In the genomic region with DNA sequence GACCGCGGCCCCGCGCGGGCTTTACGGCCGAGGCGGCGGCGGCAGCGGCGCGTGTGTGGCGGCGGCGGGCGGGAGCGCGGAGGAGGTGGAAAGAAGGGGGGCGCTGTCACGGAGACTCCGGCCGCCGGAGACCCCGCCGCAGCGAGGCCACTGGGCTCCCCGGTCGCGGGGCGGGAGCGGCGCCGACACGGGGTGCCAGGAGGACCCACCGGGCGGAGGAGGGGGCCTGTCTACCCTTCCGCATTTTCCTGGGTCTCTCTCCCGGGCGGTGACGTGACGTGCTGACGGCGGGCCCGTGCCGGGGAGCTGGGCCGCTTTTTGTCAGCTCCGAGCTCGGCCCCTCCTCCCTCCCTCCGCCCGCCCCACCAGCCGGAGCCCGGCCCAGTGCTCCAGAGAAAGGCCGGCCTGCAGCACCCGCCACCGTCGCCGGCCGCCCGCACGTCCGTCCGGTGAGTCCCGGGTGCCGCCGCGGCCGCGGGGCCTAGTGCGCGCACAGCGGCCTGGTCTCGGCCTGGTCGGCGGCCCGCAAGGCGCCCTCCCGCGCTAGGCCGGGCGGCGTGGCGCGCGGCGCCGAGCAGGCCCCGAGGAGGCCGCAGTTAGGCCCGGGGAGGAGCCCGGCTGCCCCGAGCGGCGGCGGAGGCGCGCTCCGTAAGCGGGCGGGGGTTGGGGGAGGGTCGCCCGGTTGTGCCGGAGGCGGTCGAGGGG, we compare ENCODE assay signal across 1 cellular context.
TF ChIP-seq lines count a peak whose summit lies in the region.

A gene (plus strand): TSS at position 384 of the 705 bp plus-strand sequence. CDS start 23,014 bp downstream, outside the sequence.

TF ChIP-seq in SK-N-SH, 30 proteins besides CTCF, POLR2A, EP300 and RAD21:
- TF ChIP-seq, protein P1, sequence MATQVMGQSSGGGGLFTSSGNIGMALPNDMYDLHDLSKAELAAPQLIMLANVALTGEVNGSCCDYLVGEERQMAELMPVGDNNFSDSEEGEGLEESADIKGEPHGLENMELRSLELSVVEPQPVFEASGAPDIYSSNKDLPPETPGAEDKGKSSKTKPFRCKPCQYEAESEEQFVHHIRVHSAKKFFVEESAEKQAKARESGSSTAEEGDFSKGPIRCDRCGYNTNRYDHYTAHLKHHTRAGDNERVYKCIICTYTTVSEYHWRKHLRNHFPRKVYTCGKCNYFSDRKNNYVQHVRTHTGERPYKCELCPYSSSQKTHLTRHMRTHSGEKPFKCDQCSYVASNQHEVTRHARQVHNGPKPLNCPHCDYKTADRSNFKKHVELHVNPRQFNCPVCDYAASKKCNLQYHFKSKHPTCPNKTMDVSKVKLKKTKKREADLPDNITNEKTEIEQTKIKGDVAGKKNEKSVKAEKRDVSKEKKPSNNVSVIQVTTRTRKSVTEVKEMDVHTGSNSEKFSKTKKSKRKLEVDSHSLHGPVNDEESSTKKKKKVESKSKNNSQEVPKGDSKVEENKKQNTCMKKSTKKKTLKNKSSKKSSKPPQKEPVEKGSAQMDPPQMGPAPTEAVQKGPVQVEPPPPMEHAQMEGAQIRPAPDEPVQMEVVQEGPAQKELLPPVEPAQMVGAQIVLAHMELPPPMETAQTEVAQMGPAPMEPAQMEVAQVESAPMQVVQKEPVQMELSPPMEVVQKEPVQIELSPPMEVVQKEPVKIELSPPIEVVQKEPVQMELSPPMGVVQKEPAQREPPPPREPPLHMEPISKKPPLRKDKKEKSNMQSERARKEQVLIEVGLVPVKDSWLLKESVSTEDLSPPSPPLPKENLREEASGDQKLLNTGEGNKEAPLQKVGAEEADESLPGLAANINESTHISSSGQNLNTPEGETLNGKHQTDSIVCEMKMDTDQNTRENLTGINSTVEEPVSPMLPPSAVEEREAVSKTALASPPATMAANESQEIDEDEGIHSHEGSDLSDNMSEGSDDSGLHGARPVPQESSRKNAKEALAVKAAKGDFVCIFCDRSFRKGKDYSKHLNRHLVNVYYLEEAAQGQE (IDR thresholded peaks at IDR 0.05; ENCODE audit: low read depth, low read length) = no peak
- TF ChIP-seq TAF1 (IDR thresholded peaks at IDR 0.05; ENCODE audit: borderline replicate concordance, low read depth, low read length) (0 out of 2 replicates have a peak, but pooled peaks have one; percentile 36), ELF1 (IDR thresholded peaks at IDR 0.05) (0 out of 2 replicates have a peak, but pooled peaks have one; percentile 28)
- TF ChIP-seq, protein P2, sequence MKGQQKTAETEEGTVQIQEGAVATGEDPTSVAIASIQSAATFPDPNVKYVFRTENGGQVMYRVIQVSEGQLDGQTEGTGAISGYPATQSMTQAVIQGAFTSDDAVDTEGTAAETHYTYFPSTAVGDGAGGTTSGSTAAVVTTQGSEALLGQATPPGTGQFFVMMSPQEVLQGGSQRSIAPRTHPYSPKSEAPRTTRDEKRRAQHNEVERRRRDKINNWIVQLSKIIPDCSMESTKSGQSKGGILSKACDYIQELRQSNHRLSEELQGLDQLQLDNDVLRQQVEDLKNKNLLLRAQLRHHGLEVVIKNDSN (IDR thresholded peaks at IDR 0.05; ENCODE audit: borderline replicate concordance, low read depth) = no peak
- TF ChIP-seq, protein P3, sequence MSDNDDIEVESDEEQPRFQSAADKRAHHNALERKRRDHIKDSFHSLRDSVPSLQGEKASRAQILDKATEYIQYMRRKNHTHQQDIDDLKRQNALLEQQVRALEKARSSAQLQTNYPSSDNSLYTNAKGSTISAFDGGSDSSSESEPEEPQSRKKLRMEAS (IDR thresholded peaks at IDR 0.05; ENCODE audit: low read depth) = peak; percentile 25; the same call in 1 of the 2 replicates
- TF ChIP-seq, protein P4, sequence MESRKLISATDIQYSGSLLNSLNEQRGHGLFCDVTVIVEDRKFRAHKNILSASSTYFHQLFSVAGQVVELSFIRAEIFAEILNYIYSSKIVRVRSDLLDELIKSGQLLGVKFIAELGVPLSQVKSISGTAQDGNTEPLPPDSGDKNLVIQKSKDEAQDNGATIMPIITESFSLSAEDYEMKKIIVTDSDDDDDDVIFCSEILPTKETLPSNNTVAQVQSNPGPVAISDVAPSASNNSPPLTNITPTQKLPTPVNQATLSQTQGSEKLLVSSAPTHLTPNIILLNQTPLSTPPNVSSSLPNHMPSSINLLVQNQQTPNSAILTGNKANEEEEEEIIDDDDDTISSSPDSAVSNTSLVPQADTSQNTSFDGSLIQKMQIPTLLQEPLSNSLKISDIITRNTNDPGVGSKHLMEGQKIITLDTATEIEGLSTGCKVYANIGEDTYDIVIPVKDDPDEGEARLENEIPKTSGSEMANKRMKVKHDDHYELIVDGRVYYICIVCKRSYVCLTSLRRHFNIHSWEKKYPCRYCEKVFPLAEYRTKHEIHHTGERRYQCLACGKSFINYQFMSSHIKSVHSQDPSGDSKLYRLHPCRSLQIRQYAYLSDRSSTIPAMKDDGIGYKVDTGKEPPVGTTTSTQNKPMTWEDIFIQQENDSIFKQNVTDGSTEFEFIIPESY (IDR thresholded peaks at IDR 0.05; ENCODE audit: borderline replicate concordance, low read depth) = no peak
